ENCODE assay signal across 9 cellular contexts in genomic region chr1:206769331-206769731, GRCh38. TPM values are rescaled to one million over a fixed set of nuclear protein-coding genes. Genes with fewer than 3 reads are reported as not detected.
A peak's percentile ranks its signal among the peaks of the same experiment; 100 is the strongest.
DNase-seq lines count a peak whose midpoint lies in the region; ATAC-seq and TF ChIP-seq lines count a peak whose summit lies in the region.
"Had no signal": no experiment of that assay in that cellular context is flagged by ENCODE, and none has a peak within 500 bp of the region (broad histone marks: within the 10 kb centered on the region; RNA-seq: fewer than 3 reads in every experiment).

No MANE protein-coding gene starts in this region.

- POLR2A ChIA-PET in Caco-2 (lab: Charles Lee): no interaction called here

- H3K9me3 ChIP-seq in transverse colon (no peaks in the 10 kb centered on the region), Caco-2 (no peaks in the 10 kb centered on the region), tibial artery (no peaks in the 10 kb centered on the region)

- H3K4me1 ChIP-seq in transverse colon (peaks cover 0 to 7% (median 0%) of the 10 kb centered on the region in 4 donors), Caco-2 (peaks cover 47% of the 10 kb centered on the region), tibial artery (no peaks in the 10 kb centered on the region)

- no peaks in the 10 kb centered on the region for H3K9me3 Mint-ChIP-seq in activated naive CD4-positive, alpha-beta T cell treated with anti-CD3 and anti-CD28 coated beads for 36 hours
- H3K9me3 Mint-ChIP-seq in Caco-2 (ENCODE audit: unreplicated experiment): no peaks in the 10 kb centered on the region

- peak overlapping the region in 1 of 4 donors; percentile 11 for H3K27ac ChIP-seq in transverse colon
- no peak overlapping the region for H3K27ac ChIP-seq in tibial artery

- no peak for TF ChIP-seq CTCF in transverse colon (IDR thresholded peaks at IDR 0.05)
- no peak for TF ChIP-seq CTCF in Caco-2 (IDR thresholded peaks at IDR 0.05; ENCODE audit: insufficient read depth in 1 of 2, low read depth in 1 of 2, low read length in 1 of 2, severe bottlenecking in 1 of 2, unreplicated experiment in 1 of 2)
- no peak for TF ChIP-seq CTCF in tibial artery (IDR thresholded peaks at IDR 0.05)

- H3K36me3 Mint-ChIP-seq in activated naive CD4-positive, alpha-beta T cell treated with anti-CD3 and anti-CD28 coated beads for 36 hours (ENCODE audit: low read depth): no peaks in the 10 kb centered on the region
- H3K36me3 Mint-ChIP-seq in Caco-2 (ENCODE audit: insufficient read depth, unreplicated experiment): no peaks in the 10 kb centered on the region

- no TSS peak for BruUV-seq in Caco-2 (replicated peaks; lab: Mats Ljungman, UMichigan)

- TF ChIP-seq POLR2A in transverse colon (IDR thresholded peaks at IDR 0.05): no peak

- no peaks in the 10 kb centered on the region for H3K27me3 ChIP-seq in transverse colon
- no peaks in the 10 kb centered on the region for H3K27me3 ChIP-seq in Caco-2 (replicated peaks; ENCODE audit: control insufficient read depth, insufficient read depth, low read length)
- peaks cover 0 to 7% of the 10 kb centered on the region in 2 donors for H3K27me3 ChIP-seq in tibial artery

- H3K4me3 ChIP-seq in transverse colon (no peak overlapping the region), Caco-2 (ENCODE audit: low read depth, low read length) (no peak overlapping the region), tibial artery (no peak overlapping the region)

- WGBS in transverse colon (ENCODE audit: low coverage in 1 of 2), 2 donors: 55 to 90% methylated on average over 2 to 6 of the region's 6 CpGs

- H3K36me3 ChIP-seq in transverse colon (no peaks in the 10 kb centered on the region), Caco-2 (ENCODE audit: control insufficient read depth, insufficient read depth, low read length) (no peaks in the 10 kb centered on the region), tibial artery (no peaks in the 10 kb centered on the region)

- no peak for TF ChIP-seq EP300 in transverse colon (IDR thresholded peaks at IDR 0.05; ENCODE audit: low read depth)

- H3K4me3 Mint-ChIP-seq in activated naive CD4-positive, alpha-beta T cell treated with anti-CD3 and anti-CD28 coated beads for 36 hours: no peak overlapping the region
- H3K4me3 Mint-ChIP-seq in Caco-2 (ENCODE audit: unreplicated experiment): no peak overlapping the region

- in situ Hi-C loops in transverse colon (cut with MboI; ENCODE audit: low pct_ligation_motif_present in 1 of 4, low pct_unique_long_range_greater_than_20kb in 1 of 4, low sequenced_read_pairs in 3 of 4): no loop called here

- H3K27ac Mint-ChIP-seq in activated naive CD4-positive, alpha-beta T cell treated with anti-CD3 and anti-CD28 coated beads for 36 hours: peak overlapping the region; percentile 33
- H3K27ac Mint-ChIP-seq in Caco-2 (ENCODE audit: unreplicated experiment): no peak overlapping the region

- ATAC-seq in HG03159 (IDR thresholded peaks at IDR 0.05; ENCODE audit: unreplicated experiment) (peak; percentile 73), Right ventricle myocardium inferior (no peak)

- H3K4me1 Mint-ChIP-seq in activated naive CD4-positive, alpha-beta T cell treated with anti-CD3 and anti-CD28 coated beads for 36 hours (ENCODE audit: low read depth): peaks cover 75% of the 10 kb centered on the region
- H3K4me1 Mint-ChIP-seq in Caco-2 (ENCODE audit: low read depth, unreplicated experiment): peaks cover 29% of the 10 kb centered on the region

- DNase-seq in activated naive CD4-positive, alpha-beta T cell treated with Interleukin-2 at 50 U/mL for 16 hours: peak; percentile 66
- DNase-seq in activated naive CD4-positive, alpha-beta T cell (lab: John Stamatoyannopoulos, UW): no peak
- DNase-seq in activated naive CD4-positive, alpha-beta T cell treated with anti-CD3 and anti-CD28 coated beads for 36 hours: peak; percentile 85
- peak; percentile 35 for DNase-seq in transverse colon
- DNase-seq in Right ventricle myocardium inferior (ENCODE audit: missing footprints): no peak
- no peak for DNase-seq in Caco-2
- no peak for DNase-seq in tibial artery
- DNase-seq: left cardiac atrium had no signal

- CTCF ChIA-PET in activated naive CD4-positive, alpha-beta T cell treated with anti-CD3 and anti-CD28 coated beads for 36 hours (lab: Charles Lee): interaction anchor here (0.5 to 5.2 kb wide), 13 partner anchors 10 to 290 kb away, joined by 3 to 29 read pairs (median 8); no protein-coding TSS in a partner anchor
- CTCF ChIA-PET in Caco-2 (lab: Charles Lee): no interaction called here

- peaks cover 18% of the 10 kb centered on the region for H3K27me3 Mint-ChIP-seq in activated naive CD4-positive, alpha-beta T cell treated with anti-CD3 and anti-CD28 coated beads for 36 hours (ENCODE audit: low read depth)
- H3K27me3 Mint-ChIP-seq in Caco-2 (ENCODE audit: insufficient read depth, unreplicated experiment): no peaks in the 10 kb centered on the region

- intact Hi-C loops in activated naive CD4-positive, alpha-beta T cell treated with anti-CD3 and anti-CD28 coated beads for 36 hours (cut with micrococcal nuclease): loop anchor here (1.0 kb wide), 2 partner anchors 15 to 30 kb away; no protein-coding TSS in a partner anchor
- intact Hi-C loops in transverse colon (cut with DNase I; ENCODE audit: low total_unique reads): no loop called here
- intact Hi-C loops in Right ventricle myocardium inferior (cut with DNase I): no loop called here
- intact Hi-C loops in Caco-2 (cut with micrococcal nuclease; ENCODE audit: unreplicated experiment): no loop called here
- intact Hi-C loops in tibial artery (cut with DNase I; ENCODE audit: low total_unique reads): no loop called here

RNA-seq across cellular contexts. Expression of gene IL19, which starts 1.2 kb away (rescaled TPM):
- total RNA-seq in activated naive CD4-positive, alpha-beta T cell treated with anti-CD3 and anti-CD28 coated beads for 36 hours: not detected
- total RNA-seq in transverse colon: not detected
- not detected for total RNA-seq in Right ventricle myocardium inferior
- not detected in 2 replicates for total RNA-seq in Caco-2 (2022)
- total RNA-seq: left cardiac atrium had no signal

RNA-seq across cellular contexts. Expression of gene IL10, which starts 3.0 kb away (rescaled TPM):
- not detected for total RNA-seq in activated naive CD4-positive, alpha-beta T cell treated with anti-CD3 and anti-CD28 coated beads for 36 hours
- 1 to 10 TPM in 2 of 4 donors, not detected in 2; 1.6 to 4.4 TPM for total RNA-seq in transverse colon
- total RNA-seq in Right ventricle myocardium inferior: 0.54 TPM
- not detected in 2 replicates for total RNA-seq in Caco-2 (2022)

Comparison
In these comparisons a context has a peak if more than half of its experiments do, and no peak if none do; other contexts are left out.
1. DNase-seq: peak in activated naive CD4-positive, alpha-beta T cell treated with Interleukin-2 at 50 U/mL for 16 hours (single experiment), activated naive CD4-positive, alpha-beta T cell treated with anti-CD3 and anti-CD28 coated beads for 36 hours (single experiment) and transverse colon (single experiment); none in activated naive CD4-positive, alpha-beta T cell (0 of 4), Right ventricle myocardium inferior (single experiment), Caco-2 (0 of 2) and tibial artery (0 of 2).